In genomic region chr2:166133653-166134052, GRCh38 we compare ENCODE assay signal across 22 cellular contexts. TPM values are rescaled to one million over a fixed set of nuclear protein-coding genes. Genes with fewer than 3 reads are reported as not detected.
DNase-seq lines count a peak whose midpoint lies in the region; ATAC-seq, FAIRE-seq and TF ChIP-seq lines count a peak whose summit lies in the region.
"Had no signal": no experiment of that assay in that cellular context is flagged by ENCODE, and none has a peak within 500 bp of the region (broad histone marks: within the 10 kb centered on the region; RNA-seq: fewer than 3 reads in every experiment).

No MANE protein-coding gene starts in this region.

- in situ Hi-C loops in HepG2 (cut with HindIII; ENCODE audit: extremely low pct_ligation_motif_present, low pct_unique_long_range_greater_than_20kb) (no loop called here), K562 (cut with MboI) (no loop called here)

- intact Hi-C loops in HepG2 (cut with micrococcal nuclease; ENCODE audit: unreplicated experiment) (loop anchor here (1.0 to 2.0 kb wide), 2 partner anchors 97 to 239 kb away; no protein-coding TSS in a partner anchor), right lobe of liver (cut with DNase I) (no loop called here), K562 (cut with micrococcal nuclease) (loop anchor here (5.0 kb wide), 2 partner anchors 284 to 1141 kb away; no protein-coding TSS in a partner anchor)

- H3K9me3 ChIP-seq in HepG2 (ENCODE audit: low read length), result 0 out of 2 replicates have a peak, but pooled peaks cover 4% of the 10 kb centered on the region
- no peaks in the 10 kb centered on the region for H3K9me3 ChIP-seq in right lobe of liver
- no peaks in the 10 kb centered on the region for H3K9me3 ChIP-seq in K562 (replicated peaks; ENCODE audit: control insufficient read depth, insufficient read depth, low read depth, low read length)
- H3K9me3 ChIP-seq in hepatocyte (ENCODE audit: low read depth), result no peaks in the 10 kb centered on the region
- H3K9me3 ChIP-seq: BE2C, BLaER1, Caco-2 had no signal

- BruUV-seq in HepG2 (replicated peaks; lab: Mats Ljungman, UMichigan) (no TSS peak), K562 (replicated peaks; lab: Mats Ljungman, UMichigan) (no TSS peak)

- H3K9me2 ChIP-seq in hepatocyte (replicated peaks; ENCODE audit: insufficient read depth), result no peaks in the 10 kb centered on the region

- WGBS in HepG2 (ENCODE audit: low lambda C conversion rate), result 79% methylated on average over 7 of the region's 7 CpGs
- 65% methylated on average over 7 of the region's 7 CpGs for WGBS in right lobe of liver (ENCODE audit: insufficient coverage, low coverage, low lambda C conversion rate, missing lambda C conversion rate)
- WGBS in K562 (ENCODE audit: insufficient coverage, low coverage, missing lambda C conversion rate), result 2% methylated on average over 7 of the region's 7 CpGs
- 83% methylated on average over 7 of the region's 7 CpGs for WGBS in hepatocyte (ENCODE audit: low lambda C conversion rate, missing lambda C conversion rate)

- TF ChIP-seq POLR2A in HepG2 (IDR thresholded peaks at IDR 0.05; ENCODE audit: insufficient read depth in 1 of 2, low read depth in 2 of 2, low read length in 2 of 2) (no peak), right lobe of liver (IDR thresholded peaks at IDR 0.05) (no peak), K562 (conservative IDR thresholded peaks at IDR 0.05) (no peak)

- H2AFZ ChIP-seq in HepG2 (ENCODE audit: low read length) (no peak overlapping the region), K562 (ENCODE audit: low read depth, low read length) (no peak overlapping the region), hepatocyte (no peak overlapping the region)

- H3K4me3 ChIP-seq in HepG2 (replicated peaks in 1 of 3; ENCODE audit: insufficient read depth in 1 of 3, low read depth in 2 of 3, low read length in 3 of 3), result no peak overlapping the region; a peak in 1 of 6 replicates
- no peak overlapping the region for H3K4me3 ChIP-seq in right lobe of liver
- H3K4me3 ChIP-seq in K562, result no peak overlapping the region
- no peak overlapping the region for H3K4me3 ChIP-seq in hepatocyte
- H3K4me3 ChIP-seq: BLaER1 had no signal

- peak overlapping the region; percentile 97 for H3K27ac ChIP-seq in HepG2 (ENCODE audit: extremely low read length, insufficient read depth, low read length)
- H3K27ac ChIP-seq in right lobe of liver, result no peak overlapping the region
- H3K27ac ChIP-seq in K562 (ENCODE audit: extremely low read depth, low read depth, low read length), result no peak overlapping the region
- no peak overlapping the region for H3K27ac ChIP-seq in hepatocyte
- H3K27ac ChIP-seq: BLaER1 had no signal

- H4K20me1 ChIP-seq in HepG2 (ENCODE audit: insufficient read depth, low read length) (no peaks in the 10 kb centered on the region), K562 (replicated peaks; ENCODE audit: control insufficient read depth, insufficient read depth, low read length) (no peaks in the 10 kb centered on the region), hepatocyte (ENCODE audit: insufficient read depth, poor library complexity, severe bottlenecking) (no peaks in the 10 kb centered on the region)
- H4K20me1 ChIP-seq: BLaER1 had no signal

- no peaks in the 10 kb centered on the region for H3K9me1 ChIP-seq in K562 (ENCODE audit: control insufficient read depth, insufficient read depth, low read length)

- POLR2A ChIA-PET in HepG2 (lab: Yijun Ruan, JAX) (interaction anchor here (1.0 to 5.7 kb wide), 10 partner anchors 13 to 239 kb away, joined by 3 to 198 read pairs (median 10); partner anchors contain the start of gene TTC21B), K562 (lab: Yijun Ruan, JAX) (interaction anchor here (1.3 kb wide), 1 partner anchor 10 kb away, joined by 3 read pairs; no protein-coding TSS in a partner anchor)

- no peaks in the 10 kb centered on the region for H3K27me3 ChIP-seq in HepG2 (ENCODE audit: control insufficient read depth in 1 of 2, insufficient read depth in 2 of 2, low read length in 2 of 2)
- H3K27me3 ChIP-seq in right lobe of liver, result no peaks in the 10 kb centered on the region
- no peaks in the 10 kb centered on the region for H3K27me3 ChIP-seq in K562 (ENCODE audit: control insufficient read depth in 2 of 2, insufficient read depth in 2 of 2, low read length in 2 of 2)
- H3K27me3 ChIP-seq in hepatocyte, result no peaks in the 10 kb centered on the region
- H3K27me3 ChIP-seq: BE2C, BLaER1 had no signal

- H3K4me2 ChIP-seq in HepG2 (ENCODE audit: low read depth, low read length), result peak overlapping the region; percentile 74
- H3K4me2 ChIP-seq in K562 (ENCODE audit: insufficient read depth, low read length), result no peak overlapping the region
- no peak overlapping the region for H3K4me2 ChIP-seq in hepatocyte
- H3K4me2 ChIP-seq: BLaER1 had no signal

- H3K36me3 ChIP-seq in HepG2 (replicated peaks in 1 of 2; ENCODE audit: control insufficient read depth in 1 of 2, insufficient read depth in 2 of 2, low read length in 2 of 2) (no peaks in the 10 kb centered on the region), right lobe of liver (no peaks in the 10 kb centered on the region), K562 (ENCODE audit: control insufficient read depth, insufficient read depth, low read length) (no peaks in the 10 kb centered on the region), hepatocyte (replicated peaks; ENCODE audit: insufficient read depth, low read depth) (no peaks in the 10 kb centered on the region)
- H3K36me3 ChIP-seq: BE2C, BLaER1 had no signal

- no peak for TF ChIP-seq EP300 in HepG2 (IDR thresholded peaks at IDR 0.05; ENCODE audit: low read depth in 2 of 2, low read length in 2 of 2)
- TF ChIP-seq EP300 in HepG2 (CRISPR knock-in tag; IDR thresholded peaks at IDR 0.05; ENCODE audit: borderline replicate concordance), result no peak
- no peak for TF ChIP-seq EP300 in K562 (IDR thresholded peaks at IDR 0.05; ENCODE audit: low read length)

- H3K9ac ChIP-seq in HepG2 (ENCODE audit: insufficient read depth, low read depth, low read length), result peak overlapping the region; percentile 66
- H3K9ac ChIP-seq in K562 (ENCODE audit: insufficient read depth in 1 of 2, low read depth in 2 of 2, low read length in 2 of 2), result no peak overlapping the region
- H3K9ac ChIP-seq: BLaER1 had no signal

- FAIRE-seq in HepG2 (lab: Jason Lieb, UNC), result no peak
- FAIRE-seq in K562 (lab: Jason Lieb, UNC), result peak; percentile 40
- FAIRE-seq: A204.1, G401.6, GM12891, GM19239 had no signal

- no peak for ATAC-seq in HepG2
- ATAC-seq in right lobe of liver, result no peak
- ATAC-seq in K562, result no peak

- H3K79me2 ChIP-seq in HepG2 (ENCODE audit: insufficient read depth, low read length), result no peaks in the 10 kb centered on the region
- H3K79me2 ChIP-seq in K562 (ENCODE audit: control insufficient read depth, insufficient read depth, low read length), result no peaks in the 10 kb centered on the region
- no peaks in the 10 kb centered on the region for H3K79me2 ChIP-seq in hepatocyte

- H3K4me1 ChIP-seq in HepG2 (ENCODE audit: insufficient read depth, low read length) (peaks cover 95% of the 10 kb centered on the region), right lobe of liver (peaks cover 0 to 6% (median 0%) of the 10 kb centered on the region in 4 donors), K562 (replicated peaks in 1 of 2; ENCODE audit: control insufficient read depth in 2 of 2, insufficient read depth in 2 of 2, low read length in 2 of 2) (no peaks in the 10 kb centered on the region), hepatocyte (ENCODE audit: insufficient read depth) (peaks cover 17% of the 10 kb centered on the region)
- H3K4me1 ChIP-seq: BE2C, BLaER1 had no signal

- CTCF ChIA-PET in HepG2 (lab: Yijun Ruan, JAX; ENCODE audit: low intra/inter-chr PET ratio, low total read pairs), result no interaction called here
- CTCF ChIA-PET in K562 (lab: Yijun Ruan, JAX; ENCODE audit: low intra/inter-chr PET ratio), result no interaction called here

- DNase-seq in HepG2 (ENCODE audit: low spot score), result no peak
- DNase-seq in right lobe of liver, result no peak
- DNase-seq in K562 (ENCODE audit: extremely low read depth in 1 of 4, low spot score in 3 of 4), result no peak
- DNase-seq in COR-L47 (lab: John Stamatoyannopoulos, UW), result no peak
- no peak for DNase-seq in hepatocyte (ENCODE audit: low spot score)
- DNase-seq: 8988T; BE2C; C1 segment of cervical spinal cord; CD4-positive, alpha-beta memory T cell; CD4-positive, CD25-positive, alpha-beta regulatory T cell; CD8-positive, alpha-beta memory T cell; DMS79 treated with DMSO at 0.1 percent for 48 hours; GF-D8 had no signal

- TF ChIP-seq RAD21 in HepG2 (CRISPR knock-in tag; IDR thresholded peaks at IDR 0.05) (no peak), K562 (CRISPR knock-in tag; conservative IDR thresholded peaks at IDR 0.05 in 1 of 2, IDR thresholded peaks at IDR 0.05 in 1 of 2) (no peak)

- TF ChIP-seq CTCF in HepG2 (CRISPR knock-in tag; IDR thresholded peaks at IDR 0.05) (no peak), right lobe of liver (IDR thresholded peaks at IDR 0.05) (no peak), K562 (IDR thresholded peaks at IDR 0.05 in 2 of 3, conservative IDR thresholded peaks at IDR 0.05 in 1 of 3; ENCODE audit: insufficient read depth in 2 of 3, low read depth in 1 of 3, low read length in 3 of 3) (no peak), hepatocyte (IDR thresholded peaks at IDR 0.05; ENCODE audit: poor library complexity) (no peak)

RNA-seq across cellular contexts. Expression of gene SCN1A, which starts 5.8 kb away (rescaled TPM):
- 19.6 and 39.4 TPM in 2 replicates for total RNA-seq in HepG2 (2016; rRNA removed; fragmentation: Illumina TruSeq; extraction: Trizol)
- 2.4 and 3.5 TPM in 2 replicates for total RNA-seq in HepG2 (2016; cell fraction: cytosol; rRNA removed; fragmentation: Illumina TruSeq; extraction: Trizol; ENCODE audit: low read depth)
- total RNA-seq in HepG2 (2016; cell fraction: insoluble cytoplasmic fraction; rRNA removed; fragmentation: Illumina TruSeq; extraction: Trizol), result 19.3 and 35.5 TPM in 2 replicates
- total RNA-seq in HepG2 (2016; cell fraction: membrane; rRNA removed; fragmentation: Illumina TruSeq; extraction: Trizol), result 5.8 and 8.3 TPM in 2 replicates
- 141 and 149 TPM in 2 replicates for total RNA-seq in HepG2 (2016; cell fraction: nucleus; rRNA removed; fragmentation: Illumina TruSeq; extraction: Trizol)
- 14.9 and 19.9 TPM in 2 replicates for polyA plus RNA-seq in HepG2 (2011; rRNA removed)
- 2.7 and 3.9 TPM in 2 replicates for polyA plus RNA-seq in HepG2 (2011; cell fraction: cytosol; rRNA removed)
- 47.7 and 48.1 TPM in 2 replicates for polyA plus RNA-seq in HepG2 (2011; cell fraction: nucleus; rRNA removed)
- polyA plus RNA-seq in HepG2 (2012), result 15.2 and 31.7 TPM in 2 replicates
- polyA plus RNA-seq in HepG2 (2016; cell fraction: cytosol; fragmentation: Illumina TruSeq; extraction: Trizol; ENCODE audit: low read depth), result 0.17 and 0.38 TPM in 2 replicates
- polyA plus RNA-seq in HepG2 (2016; cell fraction: insoluble cytoplasmic fraction; fragmentation: Illumina TruSeq; extraction: Trizol; ENCODE audit: low read depth), result 6.1 and 6.6 TPM in 2 replicates
- 0.72 and 1.3 TPM in 2 replicates for polyA plus RNA-seq in HepG2 (2016; cell fraction: membrane; fragmentation: Illumina TruSeq; extraction: Trizol; ENCODE audit: low read depth)
- 138 and 145 TPM in 2 replicates for polyA plus RNA-seq in HepG2 (2016; cell fraction: nucleus; fragmentation: Illumina TruSeq; extraction: Trizol; ENCODE audit: insufficient read depth, low read depth)
- 0.14 and 28.2 TPM in 2 replicates for polyA minus RNA-seq in HepG2 (2011; rRNA and poly(A)+ RNA removed; ENCODE audit: low replicate concordance)
- 7.8 and 8.3 TPM in 2 replicates for polyA minus RNA-seq in HepG2 (2011; cell fraction: cytosol; rRNA and poly(A)+ RNA removed)
- polyA minus RNA-seq in HepG2 (2011; cell fraction: nucleus; rRNA and poly(A)+ RNA removed), result 174 and 195 TPM in 2 replicates
- total RNA-seq in right lobe of liver, result not detected
- not detected in 2 replicates for total RNA-seq in K562 (2011; cell fraction: chromatin; rRNA removed; ENCODE audit: low replicate concordance)
- not detected in 2 replicates for total RNA-seq in K562 (2011; cell fraction: nucleolus; rRNA removed)
- not detected in 2 replicates for total RNA-seq in K562 (2011; cell fraction: nucleoplasm; rRNA removed)
- not detected in 2 replicates for total RNA-seq in K562 (2014; rRNA removed)
- not detected in 2 replicates for total RNA-seq in K562 (2014; rRNA removed; fragmentation: Illumina TruSeq; extraction: Trizol)
- total RNA-seq in K562 (2015; rRNA removed; fragmentation: Illumina TruSeq; extraction: Trizol), result not detected in 2 replicates
- total RNA-seq in K562 (2021), result not detected in 2 replicates
- polyA plus RNA-seq in K562 (2011; rRNA removed), result not detected in 2 replicates
- not detected in 2 replicates for polyA plus RNA-seq in K562 (2011; cell fraction: cytosol; rRNA removed)
- not detected in 2 replicates for polyA plus RNA-seq in K562 (2011; cell fraction: nucleus; rRNA removed)
- polyA plus RNA-seq in K562 (2012), result 0.04 TPM in 1 of 2 replicates, not detected in the other
- not detected in 2 replicates for polyA plus RNA-seq in K562 (2014; fragmentation: Illumina TruSeq; extraction: Trizol)
- not detected for polyA plus RNA-seq in K562 (2014; fragmentation: Nextera tagmentation; extraction: Ambion mirVana)
- polyA plus RNA-seq in K562 (2014; rRNA removed), result not detected in 2 replicates
- not detected in 2 replicates for polyA minus RNA-seq in K562 (2011; rRNA and poly(A)+ RNA removed)
- polyA minus RNA-seq in K562 (2011; cell fraction: cytosol; rRNA and poly(A)+ RNA removed), result not detected in 2 replicates
- not detected in 2 replicates for polyA minus RNA-seq in K562 (2011; cell fraction: nucleus; rRNA and poly(A)+ RNA removed)
- total RNA-seq in hepatocyte, result 0.03 and 0.12 TPM in 2 replicates
- 0.28 TPM in 1 of 2 replicates, not detected in the other for polyA plus RNA-seq in hepatocyte
- total RNA-seq: Caco-2; Calu3; CD4-positive, alpha-beta memory T cell; CD4-positive, CD25-positive, alpha-beta regulatory T cell; CD8-positive, alpha-beta memory T cell had no signal
- polyA plus RNA-seq: AG04450; CD14-positive monocyte; CD4-positive, alpha-beta memory T cell; CD4-positive, CD25-positive, alpha-beta regulatory T cell; CD8-positive, alpha-beta memory T cell had no signal

Comparison
In these comparisons a context has a peak if more than half of its experiments do, and no peak if none do; other contexts are left out.
1. intact Hi-C loops: an anchor here in HepG2 (1.0 to 2.0 kb wide) and K562 (5.0 kb wide); none called in right lobe of liver.
2. Of the 241 proteins assayed by ChIP-seq in both HepG2 and K562: peak only in HepG2: BRD4 and PRPF4; only in K562: none; in both: none; in neither: 237; mixed calls (peak in some experiments, not most) for 2.